ENCODE assay signal across 8 cellular contexts in the genomic region with DNA sequence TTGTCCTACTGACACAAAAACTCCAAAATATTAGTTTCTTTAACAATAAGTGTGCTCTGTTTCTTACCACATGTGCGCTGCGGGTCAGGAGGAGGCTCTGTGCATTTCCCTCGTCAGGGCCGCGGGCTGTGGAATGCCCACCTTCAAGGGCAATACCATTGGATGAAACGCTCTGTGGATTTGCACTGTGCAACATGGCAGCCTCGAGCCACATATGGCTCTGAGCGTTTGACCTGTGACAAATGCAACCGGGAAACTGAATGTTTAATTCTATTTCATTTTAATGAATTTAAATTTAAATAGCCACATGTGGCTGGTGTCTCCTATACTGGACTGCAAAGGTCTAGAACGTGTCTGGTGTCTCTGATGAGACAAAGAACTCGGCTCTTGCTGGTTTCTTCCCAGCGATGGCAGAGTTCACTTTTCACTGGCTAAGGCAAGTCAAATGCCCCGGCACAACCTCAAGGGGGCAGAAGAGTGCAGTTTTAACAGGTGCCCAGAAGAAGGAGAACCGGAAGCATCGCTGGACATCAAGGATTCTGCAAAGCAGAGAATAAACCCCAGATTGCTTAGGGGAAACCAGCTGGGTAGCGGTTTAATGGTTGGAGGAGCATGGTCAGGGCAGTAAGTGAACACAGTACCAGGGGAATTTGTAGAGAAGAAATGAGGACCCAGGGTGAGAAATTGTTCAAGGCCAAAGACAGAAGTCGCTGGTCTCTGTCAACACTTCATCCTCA. TPM values are rescaled to one million over a fixed set of nuclear protein-coding genes. Genes with fewer than 3 reads are reported as not detected.
A peak's percentile ranks its signal among the peaks of the same experiment; 100 is the strongest.
DNase-seq lines count a peak whose midpoint lies in the region; TF ChIP-seq lines count a peak whose summit lies in the region.

No MANE protein-coding gene starts in this region.

- TF ChIP-seq CTCF in AG09309 (IDR thresholded peaks at IDR 0.05; ENCODE audit: control insufficient read depth, insufficient read depth, low read depth, low read length, missing control alignments) = peak; percentile 90
- peak; percentile 85 for TF ChIP-seq CTCF in GM12875 (IDR thresholded peaks at IDR 0.05; ENCODE audit: borderline replicate concordance, insufficient read depth, low read depth, low read length)
- peak; percentile 84 for TF ChIP-seq CTCF in HFF-Myc (IDR thresholded peaks at IDR 0.05; ENCODE audit: low read depth, low read length, missing control alignments)
- peak in 55 of 56 donors; percentile 17 to 75 (median 61) for TF ChIP-seq CTCF in dorsolateral prefrontal cortex (IDR thresholded peaks at IDR 0.05 in 54 of 56, conservative IDR thresholded peaks at IDR 0.05 in 2 of 56; ENCODE audit: low read depth in 1 of 56, partially characterized antibody in 56 of 56)
- TF ChIP-seq CTCF in mesothelial cell of epicardium (IDR thresholded peaks at IDR 0.05; ENCODE audit: unreplicated experiment) = peak; percentile 55

- H3K4me1 Mint-ChIP-seq in mesothelial cell of epicardium = no peaks in the 10 kb centered on the region

- H3K36me3 Mint-ChIP-seq in mesothelial cell of epicardium = no peaks in the 10 kb centered on the region

- peaks cover 55% of the 10 kb centered on the region for H3K27me3 Mint-ChIP-seq in mesothelial cell of epicardium (ENCODE audit: low read depth)

- H3K4me3 Mint-ChIP-seq in mesothelial cell of epicardium = no peak overlapping the region

- no peak overlapping the region for H3K27ac ChIP-seq in dorsolateral prefrontal cortex

- intact Hi-C loops in dorsolateral prefrontal cortex (cut with DNase I) = no loop called here

- peaks cover 0 to 27% (median 0%) of the 10 kb centered on the region in 45 donors for H3K27me3 ChIP-seq in dorsolateral prefrontal cortex

- H3K27ac Mint-ChIP-seq in mesothelial cell of epicardium = no peak overlapping the region

- H3K9me3 Mint-ChIP-seq in mesothelial cell of epicardium = no peaks in the 10 kb centered on the region

- DNase-seq in AG09309 (ENCODE audit: low read depth) (peak; percentile 20), HFF-Myc (ENCODE audit: extremely low read depth, low read depth) (peak; percentile 20), LoVo (ENCODE audit: low spot score) (peak; percentile 34), RPMI8226 (peak; percentile 82), dorsolateral prefrontal cortex (peak in 4 of 10 donors; percentile 25 to 65 (median 48)), mesothelial cell of epicardium (ENCODE audit: low spot score in 2 of 2, unreplicated experiment in 2 of 2) (peak in 1 of 2 experiments; percentile 63), T-helper 9 cell (no peak)

- H3K4me3 ChIP-seq in AG09309 (ENCODE audit: control insufficient read depth, low read depth, low read length) (no peak overlapping the region), GM12875 (ENCODE audit: low read depth, low read length) (no peak overlapping the region), HFF-Myc (replicated peaks; ENCODE audit: low read depth, low read length) (no peak overlapping the region), dorsolateral prefrontal cortex (no peak overlapping the region)

RNA-seq across cellular contexts. Expression of gene TMEM18, which starts 37.0 kb away (rescaled TPM):
- total RNA-seq in dorsolateral prefrontal cortex (10 to 100 TPM in 118 of 120 experiments, 1 to 10 TPM in 2; 7.8 to 32.4 (median 21.4) TPM), mesothelial cell of epicardium (35.9 to 37.1 TPM (median 36.4 TPM) in 3 replicates)
